In the genomic region with DNA sequence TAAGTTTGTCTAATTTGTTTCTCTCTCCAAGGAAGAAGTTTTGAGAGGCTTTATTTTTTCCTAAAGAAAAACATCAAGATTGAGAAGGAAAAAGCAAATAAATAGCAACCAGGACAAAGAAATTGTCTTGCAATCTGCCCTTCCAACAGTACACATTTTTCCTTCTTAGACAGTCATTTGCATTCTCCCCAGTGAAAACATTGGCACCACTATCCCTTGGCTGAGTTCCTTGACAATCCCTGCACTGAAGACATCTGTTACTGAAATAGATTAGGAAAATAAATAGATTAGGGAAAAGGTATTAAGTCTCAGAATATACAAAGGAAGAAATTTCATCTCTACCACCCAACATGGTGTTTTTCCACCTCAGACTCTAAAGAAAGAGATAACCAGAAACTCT, we compare ENCODE assay signal across 22 cellular contexts.
DNase-seq lines count a peak whose midpoint lies in the region; ATAC-seq lines count a peak whose summit lies in the region.
"Had no signal": no experiment of that assay in that cellular context is flagged by ENCODE, and none has a peak within 500 bp of the region (broad histone marks: within the 10 kb centered on the region; RNA-seq: fewer than 3 reads in every experiment).

No MANE protein-coding gene starts in this region.

- no peak overlapping the region for H3K27ac Mint-ChIP-seq in stimulated activated naive CD8-positive, alpha-beta T cell treated with anti-CD3 and anti-CD28 coated beads, Interleukin-15, amount 100 ng/mL, for 72 hours
- H3K27ac Mint-ChIP-seq: activated CD8-positive, alpha-beta memory T cell treated with anti-CD3 and anti-CD28 coated beads, Interleukin-2, amount 10 ng/mL, durations not matched to agents 7 days and 5 days; activated T-cell treated with anti-CD3 and anti-CD28 coated beads, Interleukin-2, amount 50 U/mL, for 72 hours; B cell; CD8-positive, alpha-beta T cell; IgD-negative memory B cell; memory B cell had no signal

- no peaks in the 10 kb centered on the region for H3K9me3 Mint-ChIP-seq in stimulated activated naive CD8-positive, alpha-beta T cell treated with anti-CD3 and anti-CD28 coated beads, Interleukin-15, amount 100 ng/mL, for 72 hours
- H3K9me3 Mint-ChIP-seq: activated T-cell treated with anti-CD3 and anti-CD28 coated beads, Interleukin-2, amount 50 U/mL, for 72 hours; CD8-positive, alpha-beta T cell; IgD-negative memory B cell; memory B cell had no signal

- DNase-seq in NCI-H2196 (lab: John Stamatoyannopoulos, UW; ENCODE audit: unreplicated experiment) = peak; percentile 39
- DNase-seq in NCI-H2196 treated with DMSO at 0.1 percent for 48 hours (lab: John Stamatoyannopoulos, UW; ENCODE audit: unreplicated experiment) = no peak
- peak; percentile 77 for DNase-seq in NCI-H524 treated with DMSO at 0.1 percent for 48 hours (lab: John Stamatoyannopoulos, UW)
- peak; percentile 49 for DNase-seq in fibroblast of peridontal ligament (ENCODE audit: extremely low read depth)
- peak; percentile 69 for DNase-seq in superior temporal gyrus (ENCODE audit: extremely low spot score)
- no peak for DNase-seq in 8988T
- no peak for DNase-seq in RPMI8226
- DNase-seq in stimulated activated naive CD8-positive, alpha-beta T cell treated with anti-CD3 and anti-CD28 coated beads, Interleukin-15, amount 100 ng/mL, for 72 hours = no peak
- DNase-seq: activated CD4-positive, CD25-positive, alpha-beta regulatory T cell; activated CD8-positive, alpha-beta memory T cell treated with anti-CD3 and anti-CD28 coated beads, Interleukin-2, amount 10 ng/mL, durations not matched to agents 7 days and 5 days; activated naive CD4-positive, alpha-beta T cell; activated T-cell treated with anti-CD3 and anti-CD28 coated beads, Interleukin-2, amount 50 U/mL, for 72 hours; CD8-positive, alpha-beta T cell; DMS53; GDM1; H7; NCI-H2081 treated with DMSO at 0.1 percent for 48 hours; stimulated activated naive CD8-positive, alpha-beta T cell treated with anti-CD3 and anti-CD28 coated beads, Interleukin-15, Interleukin-2, amounts not matched to agents 100 U/mL and 50 U/mL, for 24 hours; tibial artery had no signal

- H3K4me1 Mint-ChIP-seq in stimulated activated naive CD8-positive, alpha-beta T cell treated with anti-CD3 and anti-CD28 coated beads, Interleukin-15, amount 100 ng/mL, for 72 hours = peaks cover 5% of the 10 kb centered on the region

- no peak overlapping the region for H3K4me3 Mint-ChIP-seq in stimulated activated naive CD8-positive, alpha-beta T cell treated with anti-CD3 and anti-CD28 coated beads, Interleukin-15, amount 100 ng/mL, for 72 hours
- H3K4me3 Mint-ChIP-seq: activated CD8-positive, alpha-beta memory T cell treated with anti-CD3 and anti-CD28 coated beads, Interleukin-2, amount 10 ng/mL, durations not matched to agents 7 days and 5 days; activated T-cell treated with anti-CD3 and anti-CD28 coated beads, Interleukin-2, amount 50 U/mL, for 72 hours; B cell; CD8-positive, alpha-beta T cell; IgD-negative memory B cell; memory B cell had no signal

- peaks cover 4% of the 10 kb centered on the region for H3K27me3 Mint-ChIP-seq in stimulated activated naive CD8-positive, alpha-beta T cell treated with anti-CD3 and anti-CD28 coated beads, Interleukin-15, amount 100 ng/mL, for 72 hours
- H3K27me3 Mint-ChIP-seq: activated CD8-positive, alpha-beta memory T cell treated with anti-CD3 and anti-CD28 coated beads, Interleukin-2, amount 10 ng/mL, durations not matched to agents 7 days and 5 days; IgD-negative memory B cell; memory B cell had no signal

- no peak for ATAC-seq in stimulated activated naive CD8-positive, alpha-beta T cell treated with anti-CD3 and anti-CD28 coated beads, Interleukin-15, amount 100 ng/mL, for 72 hours
- ATAC-seq: activated CD8-positive, alpha-beta memory T cell treated with anti-CD3 and anti-CD28 coated beads, Interleukin-2, amount 10 ng/mL, durations not matched to agents 7 days and 5 days; activated T-cell treated with anti-CD3 and anti-CD28 coated beads, Interleukin-2, amount 50 U/mL, for 72 hours; CD8-positive, alpha-beta T cell; stimulated activated naive CD8-positive, alpha-beta T cell treated with anti-CD3 and anti-CD28 coated beads, Interleukin-15, Interleukin-2, amounts not matched to agents 100 U/mL and 50 U/mL, for 24 hours had no signal

Comparison
In these comparisons a context has a peak if more than half of its experiments do, and no peak if none do; other contexts are left out.
1. DNase-seq: peak in NCI-H2196 (single experiment), NCI-H524 treated with DMSO at 0.1 percent for 48 hours (single experiment), fibroblast of peridontal ligament (single experiment) and superior temporal gyrus (single experiment); none in NCI-H2196 treated with DMSO at 0.1 percent for 48 hours (single experiment), 8988T (single experiment), RPMI8226 (single experiment) and stimulated activated naive CD8-positive, alpha-beta T cell treated with anti-CD3 and anti-CD28 coated beads, Interleukin-15, amount 100 ng/mL, for 72 hours (0 of 2).